Comparison of ENCODE assay signal across 8 cellular contexts in the genomic region with DNA sequence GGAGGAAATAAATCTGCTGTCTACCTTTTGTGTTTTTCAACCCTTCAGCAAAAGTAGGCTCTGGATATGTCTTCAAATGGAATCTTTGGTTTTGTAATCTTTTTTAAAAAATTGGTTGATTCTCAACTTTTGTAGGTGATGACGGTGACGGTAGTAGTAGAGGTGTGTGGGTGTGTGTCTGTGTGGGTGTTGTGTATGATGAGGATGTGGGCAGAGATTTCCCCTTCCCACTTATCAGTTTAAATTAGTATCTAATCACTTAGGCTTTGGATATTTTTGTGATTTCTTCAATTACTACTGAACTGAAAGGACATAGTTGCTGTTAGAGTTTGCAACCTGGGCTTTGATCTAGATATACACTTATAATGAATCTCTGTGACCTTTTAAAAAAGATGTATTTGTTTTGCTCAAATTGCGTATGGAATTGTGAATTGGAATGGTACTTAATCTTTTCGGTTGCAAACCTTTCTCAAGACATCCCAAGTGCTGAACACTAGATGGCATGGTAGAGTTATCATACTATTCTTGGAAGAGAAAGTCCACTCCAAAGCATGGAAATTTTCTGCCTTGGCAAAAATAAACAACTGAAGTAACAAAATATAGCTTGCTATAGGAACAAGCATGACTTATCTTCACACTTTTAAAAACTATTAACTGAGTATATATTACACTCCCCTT. TPM values are rescaled to one million over a fixed set of nuclear protein-coding genes. Genes with fewer than 3 reads are reported as not detected.
DNase-seq lines count a peak whose midpoint lies in the region; ATAC-seq and TF ChIP-seq lines count a peak whose summit lies in the region.

No MANE protein-coding gene starts in this region.

- H3K9ac ChIP-seq in MM.1S (ENCODE audit: low read length) (no peak overlapping the region), Karpas-422 (ENCODE audit: low read length) (no peak overlapping the region)

- DNase-seq in Daoy (ENCODE audit: low read depth) (peak; percentile 6), MM.1S (peak; percentile 21), dedifferentiated amniotic fluid mesenchymal stem cell (ENCODE audit: extremely low spot score) (peak; percentile 74), mucosa of descending colon (peak in 1 of 3 donors; percentile 48), Karpas-422 (no peak), DMS79 treated with DMSO at 0.1 percent for 48 hours (lab: John Stamatoyannopoulos, UW) (no peak)
- no peak for DNase-seq in activated CD4-positive, alpha-beta T cell treated with anti-CD3 and anti-CD28 coated beads for 36 hours

- H3K79me2 ChIP-seq in MM.1S (ENCODE audit: low read length): no peaks in the 10 kb centered on the region
- no peaks in the 10 kb centered on the region for H3K79me2 ChIP-seq in Karpas-422 (ENCODE audit: low read length)

- no peak overlapping the region for H2AFZ ChIP-seq in MM.1S (ENCODE audit: low read length)
- no peak overlapping the region for H2AFZ ChIP-seq in Karpas-422 (ENCODE audit: low read length)

- no peak overlapping the region for H3K4me3 Mint-ChIP-seq in activated CD4-positive, alpha-beta T cell treated with anti-CD3 and anti-CD28 coated beads for 36 hours

- POLR2A ChIA-PET in activated CD4-positive, alpha-beta T cell treated with anti-CD3 and anti-CD28 coated beads for 36 hours (lab: Charles Lee): no interaction called here

- H3F3A ChIP-seq in MM.1S (ENCODE audit: insufficient read depth, low read length): no peaks in the 10 kb centered on the region

- H3K9me3 ChIP-seq in MM.1S (replicated peaks; ENCODE audit: insufficient read depth, low read length) (no peaks in the 10 kb centered on the region), mucosa of descending colon (no peaks in the 10 kb centered on the region), Karpas-422 (ENCODE audit: low read length) (no peaks in the 10 kb centered on the region)

- ATAC-seq in mucosa of descending colon (peak; percentile 69), GM21447 (IDR thresholded peaks at IDR 0.05; ENCODE audit: unreplicated experiment) (no peak)
- no peak for ATAC-seq in activated CD4-positive, alpha-beta T cell treated with anti-CD3 and anti-CD28 coated beads for 36 hours

- H3K27ac Mint-ChIP-seq in activated CD4-positive, alpha-beta T cell treated with anti-CD3 and anti-CD28 coated beads for 36 hours: no peak overlapping the region

- H3K27ac ChIP-seq in MM.1S (ENCODE audit: low read length): no peak overlapping the region
- H3K27ac ChIP-seq in Karpas-422 (ENCODE audit: low read length): no peak overlapping the region

- CTCF ChIA-PET in activated CD4-positive, alpha-beta T cell treated with anti-CD3 and anti-CD28 coated beads for 36 hours (lab: Charles Lee): no interaction called here

- no peaks in the 10 kb centered on the region for H3K27me3 ChIP-seq in MM.1S (replicated peaks; ENCODE audit: insufficient read depth, low read length)
- no peaks in the 10 kb centered on the region for H3K27me3 ChIP-seq in Karpas-422 (ENCODE audit: low read length)

- H3K4me1 Mint-ChIP-seq in activated CD4-positive, alpha-beta T cell treated with anti-CD3 and anti-CD28 coated beads for 36 hours: no peaks in the 10 kb centered on the region

- H3K9me3 Mint-ChIP-seq in activated CD4-positive, alpha-beta T cell treated with anti-CD3 and anti-CD28 coated beads for 36 hours (ENCODE audit: low read depth): no peaks in the 10 kb centered on the region

- intact Hi-C loops in mucosa of descending colon (cut with DNase I, micrococcal nuclease): no loop called here
- intact Hi-C loops in activated CD4-positive, alpha-beta T cell treated with anti-CD3 and anti-CD28 coated beads for 36 hours (cut with DNase I, micrococcal nuclease): no loop called here

- H3K9me2 ChIP-seq in MM.1S (replicated peaks; ENCODE audit: insufficient read depth, low read length) (no peaks in the 10 kb centered on the region), Karpas-422 (replicated peaks; ENCODE audit: insufficient read depth, low read length) (no peaks in the 10 kb centered on the region)

- H3K4me3 ChIP-seq in MM.1S (ENCODE audit: low read length): no peak overlapping the region
- H3K4me3 ChIP-seq in mucosa of descending colon: no peak overlapping the region
- no peak overlapping the region for H3K4me3 ChIP-seq in Karpas-422 (ENCODE audit: low read length)

- H3K4me1 ChIP-seq in MM.1S (ENCODE audit: low read length): no peaks in the 10 kb centered on the region
- H3K4me1 ChIP-seq in mucosa of descending colon (ENCODE audit: low read depth): no peaks in the 10 kb centered on the region
- no peaks in the 10 kb centered on the region for H3K4me1 ChIP-seq in Karpas-422 (ENCODE audit: low read length)

- H3K4me2 ChIP-seq in MM.1S (ENCODE audit: low read depth, low read length) (no peak overlapping the region), Karpas-422 (ENCODE audit: low read depth, low read length, poor library complexity, severe bottlenecking) (no peak overlapping the region)

- TF ChIP-seq CTCF in MM.1S (IDR thresholded peaks at IDR 0.05; ENCODE audit: low read length) (peak; percentile 45), mucosa of descending colon (IDR thresholded peaks at IDR 0.05) (peak; percentile 19)

- H4K20me1 ChIP-seq in MM.1S (ENCODE audit: insufficient read depth, low read length) (no peaks in the 10 kb centered on the region), Karpas-422 (ENCODE audit: insufficient read depth, low read depth, low read length) (no peaks in the 10 kb centered on the region)

- peaks cover 6% of the 10 kb centered on the region for H3K27me3 Mint-ChIP-seq in activated CD4-positive, alpha-beta T cell treated with anti-CD3 and anti-CD28 coated beads for 36 hours

- H3K36me3 ChIP-seq in MM.1S (replicated peaks; ENCODE audit: insufficient read depth, low read length): no peaks in the 10 kb centered on the region
- no peaks in the 10 kb centered on the region for H3K36me3 ChIP-seq in mucosa of descending colon (ENCODE audit: low read depth)
- H3K36me3 ChIP-seq in Karpas-422 (ENCODE audit: insufficient read depth, low read length): no peaks in the 10 kb centered on the region

- no peaks in the 10 kb centered on the region for H3K36me3 Mint-ChIP-seq in activated CD4-positive, alpha-beta T cell treated with anti-CD3 and anti-CD28 coated beads for 36 hours (ENCODE audit: low read depth)

RNA-seq across cellular contexts. Expression of gene A1CF, which starts 51.9 kb away (rescaled TPM):
- under 0.01 TPM in 1 of 2 replicates, not detected in the other for total RNA-seq in Daoy (2014; rRNA removed; shearing (Covaris generic))
- 10 to 100 TPM; 25.3 to 74.8 (median 33.1) TPM for total RNA-seq in mucosa of descending colon
- total RNA-seq in Karpas-422 (2014; rRNA removed; shearing (Covaris generic); ENCODE audit: low replicate concordance): not detected in 2 replicates
- total RNA-seq in activated CD4-positive, alpha-beta T cell treated with anti-CD3 and anti-CD28 coated beads for 36 hours: not detected

Comparison
In these comparisons a context has a peak if more than half of its experiments do, and no peak if none do; other contexts are left out.
1. DNase-seq: peak in Daoy (single experiment), MM.1S (single experiment) and dedifferentiated amniotic fluid mesenchymal stem cell (single experiment); none in Karpas-422 (single experiment), DMS79 treated with DMSO at 0.1 percent for 48 hours (single experiment) and activated CD4-positive, alpha-beta T cell treated with anti-CD3 and anti-CD28 coated beads for 36 hours (single experiment).
2. RNA of gene A1CF, which starts 51.9 kb away (total RNA-seq): 25.3 to 74.8 TPM in mucosa of descending colon; under 0.01 TPM in Daoy, not detected in Karpas-422 and not detected in activated CD4-positive, alpha-beta T cell treated with anti-CD3 and anti-CD28 coated beads for 36 hours; every median in the first group is over 10 times any median in the second.